ENCODE assay signal across 13 cellular contexts in the genomic region with DNA sequence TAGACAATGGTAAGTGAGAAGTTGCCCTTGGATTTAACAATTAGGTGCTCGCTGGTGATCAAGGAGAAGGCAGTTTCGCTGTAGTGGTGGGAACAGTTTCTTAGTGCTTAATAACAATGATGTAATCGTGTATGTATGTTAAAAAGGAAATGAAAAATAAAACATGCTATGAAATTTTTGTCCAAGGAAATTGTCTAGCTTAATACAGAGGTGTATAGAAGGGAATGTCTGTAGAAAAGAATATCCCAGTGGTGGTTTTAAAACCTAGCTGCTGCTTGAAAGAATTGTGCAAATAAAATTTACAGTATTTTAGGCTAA. TPM values are rescaled to one million over a fixed set of nuclear protein-coding genes. Genes with fewer than 3 reads are reported as not detected.
DNase-seq lines count a peak whose midpoint lies in the region; ATAC-seq and TF ChIP-seq lines count a peak whose summit lies in the region.
"Had no signal": no experiment of that assay in that cellular context is flagged by ENCODE, and none has a peak within 500 bp of the region (broad histone marks: within the 10 kb centered on the region; RNA-seq: fewer than 3 reads in every experiment).

No MANE protein-coding gene starts in this region.

- intact Hi-C loops in esophagus squamous epithelium (cut with DNase I), result no loop called here

- no peaks in the 10 kb centered on the region for H3K27me3 Mint-ChIP-seq in activated T-cell treated with anti-CD3 and anti-CD28 coated beads, Interleukin-2, amount 50 U/mL, for 72 hours (ENCODE audit: low read depth)
- H3K27me3 Mint-ChIP-seq in activated T-cell treated with anti-CD3 and anti-CD28 coated beads, Interleukin-2, amount 50 U/mL, for 4 hours (ENCODE audit: low read depth), result no peaks in the 10 kb centered on the region
- H3K27me3 Mint-ChIP-seq in naive thymus-derived CD8-positive, alpha-beta T cell, result peaks cover 0 to 4% (median 0%) of the 10 kb centered on the region in 5 donors

- H3K9me3 ChIP-seq in Peyer's patch (no peaks in the 10 kb centered on the region), esophagus squamous epithelium (no peaks in the 10 kb centered on the region), suprapubic skin (no peaks in the 10 kb centered on the region)
- H3K9me3 ChIP-seq: prostate gland had no signal

- H3K4me1 Mint-ChIP-seq in activated T-cell treated with anti-CD3 and anti-CD28 coated beads, Interleukin-2, amount 50 U/mL, for 72 hours (ENCODE audit: low read depth), result peaks cover 26% of the 10 kb centered on the region
- peaks cover 19% of the 10 kb centered on the region for H3K4me1 Mint-ChIP-seq in activated T-cell treated with anti-CD3 and anti-CD28 coated beads, Interleukin-2, amount 50 U/mL, for 4 hours (ENCODE audit: low read depth)
- H3K4me1 Mint-ChIP-seq in naive thymus-derived CD8-positive, alpha-beta T cell, result peaks cover 2 to 30% (median 7%) of the 10 kb centered on the region in 4 donors

- H3K27ac ChIP-seq in Peyer's patch (peak overlapping the region; percentile 3 to 66 (median 54)), esophagus squamous epithelium (peak overlapping the region in 3 of 4 donors; percentile 60 to 77 (median 67)), suprapubic skin (peak overlapping the region; percentile 70)
- H3K27ac ChIP-seq: KMS-11, prostate gland had no signal

- peaks cover 13 to 18% of the 10 kb centered on the region in 2 donors for H3K36me3 Mint-ChIP-seq in activated T-cell treated with anti-CD3 and anti-CD28 coated beads, Interleukin-2, amount 50 U/mL, for 72 hours (ENCODE audit: insufficient read depth in 2 of 2)
- H3K36me3 Mint-ChIP-seq in activated T-cell treated with anti-CD3 and anti-CD28 coated beads, Interleukin-2, amount 50 U/mL, for 4 hours (ENCODE audit: insufficient read depth), result peaks cover 4% of the 10 kb centered on the region
- H3K36me3 Mint-ChIP-seq in naive thymus-derived CD8-positive, alpha-beta T cell, result peaks cover 0 to 8% (median 4%) of the 10 kb centered on the region in 3 donors

- ATAC-seq in activated T-cell treated with anti-CD3 and anti-CD28 coated beads, Interleukin-2, amount 50 U/mL, for 72 hours (replicated peaks in 1 of 2), result no peak
- no peak for ATAC-seq in activated T-cell treated with anti-CD3 and anti-CD28 coated beads, Interleukin-2, amount 50 U/mL, for 4 hours
- ATAC-seq in naive thymus-derived CD8-positive, alpha-beta T cell, result no peak
- ATAC-seq in GM18519 (IDR thresholded peaks at IDR 0.05; ENCODE audit: low FRiP score, unreplicated experiment), result no peak

- DNase-seq in activated T-cell treated with anti-CD3 and anti-CD28 coated beads, Interleukin-2, amount 50 U/mL, for 72 hours, result no peak
- no peak for DNase-seq in activated T-cell treated with anti-CD3 and anti-CD28 coated beads, Interleukin-2, amount 50 U/mL, for 4 hours
- DNase-seq in Peyer's patch (no peak), esophagus squamous epithelium (lab: John Stamatoyannopoulos, UW) (no peak), suprapubic skin (ENCODE audit: low spot score in 2 of 2) (no peak), OCI-M2 (lab: John Stamatoyannopoulos, UW; ENCODE audit: unreplicated experiment) (no peak)
- no peak for DNase-seq in naive thymus-derived CD8-positive, alpha-beta T cell
- DNase-seq: activated effector memory CD4-positive, alpha-beta T cell treated with anti-CD3 and anti-CD28 coated beads, Interleukin-2, amount 50 U/mL, for 16 hours; GOT3; NCI-H2107 had no signal

- peaks cover 0 to 19% (median 1%) of the 10 kb centered on the region in 4 donors for H3K4me1 ChIP-seq in Peyer's patch
- peaks cover 3 to 42% (median 21%) of the 10 kb centered on the region in 3 donors for H3K4me1 ChIP-seq in esophagus squamous epithelium
- peaks cover 34% of the 10 kb centered on the region for H3K4me1 ChIP-seq in suprapubic skin
- H3K4me1 ChIP-seq: prostate gland had no signal

- 44 to 56% methylated on average over 3 of the region's 3 CpGs for WGBS in esophagus squamous epithelium, 2 donors
- WGBS in suprapubic skin, result 65% methylated on average over 3 of the region's 3 CpGs

- no peaks in the 10 kb centered on the region for H3K27me3 ChIP-seq in Peyer's patch
- H3K27me3 ChIP-seq in esophagus squamous epithelium, result no peaks in the 10 kb centered on the region
- no peaks in the 10 kb centered on the region for H3K27me3 ChIP-seq in suprapubic skin

- peak overlapping the region; percentile 84 for H3K27ac Mint-ChIP-seq in activated T-cell treated with anti-CD3 and anti-CD28 coated beads, Interleukin-2, amount 50 U/mL, for 72 hours
- peak overlapping the region in 1 of 10 donors; percentile 27 for H3K27ac Mint-ChIP-seq in naive thymus-derived CD8-positive, alpha-beta T cell

- POLR2A ChIA-PET in naive thymus-derived CD8-positive, alpha-beta T cell (lab: Charles Lee), result no interaction called here

- H3K9me3 Mint-ChIP-seq in activated T-cell treated with anti-CD3 and anti-CD28 coated beads, Interleukin-2, amount 50 U/mL, for 72 hours, result peaks cover 0 to 6% of the 10 kb centered on the region in 2 donors
- peaks cover 3% of the 10 kb centered on the region for H3K9me3 Mint-ChIP-seq in activated T-cell treated with anti-CD3 and anti-CD28 coated beads, Interleukin-2, amount 50 U/mL, for 4 hours
- H3K9me3 Mint-ChIP-seq in naive thymus-derived CD8-positive, alpha-beta T cell, result peaks cover 0 to 3% (median 0%) of the 10 kb centered on the region in 9 donors

- TF ChIP-seq POLR2A in Peyer's patch (IDR thresholded peaks at IDR 0.05) (no peak), esophagus squamous epithelium (IDR thresholded peaks at IDR 0.05) (no peak), suprapubic skin (IDR thresholded peaks at IDR 0.05) (no peak)

- no peak for TF ChIP-seq EP300 in suprapubic skin (IDR thresholded peaks at IDR 0.05)

- peak overlapping the region; percentile 38 to 48 for H3K4me3 Mint-ChIP-seq in activated T-cell treated with anti-CD3 and anti-CD28 coated beads, Interleukin-2, amount 50 U/mL, for 72 hours
- no peak overlapping the region for H3K4me3 Mint-ChIP-seq in activated T-cell treated with anti-CD3 and anti-CD28 coated beads, Interleukin-2, amount 50 U/mL, for 4 hours
- H3K4me3 Mint-ChIP-seq in naive thymus-derived CD8-positive, alpha-beta T cell, result peak overlapping the region in 1 of 10 donors; percentile 8

- TF ChIP-seq CTCF in Peyer's patch (IDR thresholded peaks at IDR 0.05) (no peak), esophagus squamous epithelium (IDR thresholded peaks at IDR 0.05) (no peak), suprapubic skin (IDR thresholded peaks at IDR 0.05) (no peak)

- H3K36me3 ChIP-seq in Peyer's patch, result peaks cover 0 to 5% (median 0%) of the 10 kb centered on the region in 3 donors
- peaks cover 0 to 23% (median 0%) of the 10 kb centered on the region in 3 donors for H3K36me3 ChIP-seq in esophagus squamous epithelium
- peaks cover 9% of the 10 kb centered on the region for H3K36me3 ChIP-seq in suprapubic skin
- H3K36me3 ChIP-seq: prostate gland had no signal

- H3K4me3 ChIP-seq in Peyer's patch, result no peak overlapping the region
- no peak overlapping the region for H3K4me3 ChIP-seq in esophagus squamous epithelium
- no peak overlapping the region for H3K4me3 ChIP-seq in suprapubic skin
- H3K4me3 ChIP-seq: prostate gland had no signal

RNA-seq across cellular contexts. Expression of a gene that starts 53.1 kb away (rescaled TPM):
- 10 to 100 TPM in 1 of 2 donors, 1 to 10 TPM in 1; 7.7 to 12.4 TPM for total RNA-seq in activated T-cell treated with anti-CD3 and anti-CD28 coated beads, Interleukin-2, amount 50 U/mL, for 72 hours
- total RNA-seq in activated T-cell treated with anti-CD3 and anti-CD28 coated beads, Interleukin-2, amount 50 U/mL, for 4 hours, result 10 to 100 TPM in 1 of 3 donors, 1 to 10 TPM in 2; 4.6 to 10.0 (median 6.8) TPM
- 10 to 100 TPM; 16.8 to 62.7 (median 26.1) TPM for total RNA-seq in Peyer's patch
- 10 to 100 TPM; 15.1 to 27.5 (median 17.7) TPM for total RNA-seq in esophagus squamous epithelium
- 10 to 100 TPM; 27.6 to 64.9 (median 35.8) TPM for total RNA-seq in suprapubic skin
- 10 to 100 TPM; 13.1 to 13.7 TPM for total RNA-seq in naive thymus-derived CD8-positive, alpha-beta T cell
- polyA plus RNA-seq in naive thymus-derived CD8-positive, alpha-beta T cell, result 1 to 10 TPM; 2.7 to 4.9 (median 4.5) TPM
